10 cellular contexts compared by ENCODE assay signal in genomic region chr22:27868738-27869282, GRCh38. TPM values are rescaled to one million over a fixed set of nuclear protein-coding genes. Genes with fewer than 3 reads are reported as not detected.
DNase-seq lines count a peak whose midpoint lies in the region; ATAC-seq and TF ChIP-seq lines count a peak whose summit lies in the region.
"Had no signal": no experiment of that assay in that cellular context is flagged by ENCODE, and none has a peak within 500 bp of the region (broad histone marks: within the 10 kb centered on the region; RNA-seq: fewer than 3 reads in every experiment).

No MANE protein-coding gene starts in this region.

- H2AFZ ChIP-seq in MM.1S (ENCODE audit: low read length) = no peak overlapping the region
- H2AFZ ChIP-seq: parathyroid adenoma had no signal

- peaks cover 75% of the 10 kb centered on the region for H3K79me2 ChIP-seq in MM.1S (ENCODE audit: low read length)
- H3K79me2 ChIP-seq: parathyroid adenoma had no signal

- H3K9ac ChIP-seq in MM.1S (ENCODE audit: low read length) = no peak overlapping the region
- H3K9ac ChIP-seq: parathyroid adenoma had no signal

- H3K4me3 ChIP-seq in MM.1S (ENCODE audit: low read length) (no peak overlapping the region), ascending aorta (peak overlapping the region in 1 of 2 donors; percentile 23), lower lobe of right lung (no peak overlapping the region), testis (no peak overlapping the region), H7 (ENCODE audit: insufficient read depth, low read depth, low read length) (no peak overlapping the region)
- H3K4me3 ChIP-seq: upper lobe of left lung had no signal

- TF ChIP-seq POLR2A in testis (IDR thresholded peaks at IDR 0.05) = no peak

- H3K9me3 ChIP-seq in MM.1S (replicated peaks; ENCODE audit: insufficient read depth, low read length) (no peaks in the 10 kb centered on the region), ascending aorta (no peaks in the 10 kb centered on the region), lower lobe of right lung (no peaks in the 10 kb centered on the region), testis (no peaks in the 10 kb centered on the region)
- H3K9me3 ChIP-seq: upper lobe of left lung had no signal

- H3K36me3 ChIP-seq in MM.1S (replicated peaks; ENCODE audit: insufficient read depth, low read length) (peaks cover 5% of the 10 kb centered on the region; the same call in 1 of the 2 replicates), ascending aorta (peaks cover 8 to 24% of the 10 kb centered on the region in 2 donors), lower lobe of right lung (peaks cover 39% of the 10 kb centered on the region), testis (ENCODE audit: low read depth, missing control alignments) (no peaks in the 10 kb centered on the region), H7 (replicated peaks; ENCODE audit: control insufficient read depth, insufficient read depth, low read length) (peaks cover 3% of the 10 kb centered on the region)

- TF ChIP-seq CTCF in MM.1S (IDR thresholded peaks at IDR 0.05; ENCODE audit: low read length) (no peak), ascending aorta (IDR thresholded peaks at IDR 0.05) (no peak), lower lobe of right lung (IDR thresholded peaks at IDR 0.05) (no peak), testis (IDR thresholded peaks at IDR 0.05) (no peak), omental fat pad (IDR thresholded peaks at IDR 0.05) (no peak)

- H3K27ac ChIP-seq in MM.1S (ENCODE audit: low read length) (no peak overlapping the region), ascending aorta (peak overlapping the region; percentile 82 to 86), lower lobe of right lung (peak overlapping the region; percentile 27), testis (peak overlapping the region; percentile 95 to 96)
- H3K27ac ChIP-seq: parathyroid adenoma had no signal

- peaks cover 7% of the 10 kb centered on the region; the same call in 1 of the 2 replicates for H4K20me1 ChIP-seq in MM.1S (ENCODE audit: insufficient read depth, low read length)

- H3K4me1 ChIP-seq in MM.1S (ENCODE audit: low read length) (peaks cover 17% of the 10 kb centered on the region), ascending aorta (peaks cover 8 to 53% of the 10 kb centered on the region in 2 donors), lower lobe of right lung (peaks cover 38% of the 10 kb centered on the region), testis (peaks cover 57% of the 10 kb centered on the region)

- DNase-seq in MM.1S (no peak), ascending aorta (ENCODE audit: low spot score in 2 of 2) (no peak), lower lobe of right lung (no peak), testis (no peak), H7 (no peak), omental fat pad (ENCODE audit: low spot score) (no peak)
- DNase-seq: activated CD4-positive, alpha-beta T cell treated with anti-CD3 and anti-CD28 coated beads for 36 hours; upper lobe of left lung had no signal

- H3K27me3 ChIP-seq in MM.1S (replicated peaks; ENCODE audit: insufficient read depth, low read length) (no peaks in the 10 kb centered on the region), ascending aorta (no peaks in the 10 kb centered on the region), lower lobe of right lung (ENCODE audit: low read depth) (no peaks in the 10 kb centered on the region), testis (no peaks in the 10 kb centered on the region), H7 (ENCODE audit: control insufficient read depth, insufficient read depth, low read length) (no peaks in the 10 kb centered on the region)
- H3K27me3 ChIP-seq: upper lobe of left lung had no signal

- H3K4me2 ChIP-seq in MM.1S (ENCODE audit: low read depth, low read length) = 0 out of 2 replicates have a peak overlapping the region, but pooled peaks have one; percentile 8

- ATAC-seq in lower lobe of right lung (no peak), HG03565 (IDR thresholded peaks at IDR 0.05; ENCODE audit: unreplicated experiment) (no peak), omental fat pad (ENCODE audit: low FRiP score) (no peak)

- H3F3A ChIP-seq in MM.1S (ENCODE audit: insufficient read depth, low read length) = peaks cover 2% of the 10 kb centered on the region; the same call in 1 of the 2 replicates

- no peaks in the 10 kb centered on the region for H3K9me2 ChIP-seq in MM.1S (replicated peaks; ENCODE audit: insufficient read depth, low read length)

- WGBS in testis, 2 donors = 61 to 69% methylated on average over 6 of the region's 6 CpGs

- intact Hi-C loops in ascending aorta (cut with DNase I) (loop anchor here (5.0 to 10.0 kb wide), 2 partner anchors 57 to 974 kb away; no protein-coding TSS in a partner anchor), lower lobe of right lung (cut with DNase I) (no loop called here), testis (cut with DNase I; ENCODE audit: low total_unique reads) (no loop called here)

RNA-seq across cellular contexts. Expression of gene PITPNB, which starts 50.2 kb away (rescaled TPM):
- total RNA-seq in ascending aorta (42.1 TPM), lower lobe of right lung (58.6 TPM), testis (10 to 100 TPM; 39.9 to 49.4 TPM), omental fat pad (10 to 100 TPM; 49.2 to 95.0 (median 75.6) TPM)
- 41.9 TPM for polyA plus RNA-seq in testis (ENCODE audit: insufficient read depth, low read depth, low replicate concordance)
- 13.9 and 17.2 TPM in 2 replicates for total RNA-seq in H7 (2014; rRNA removed; shearing (Covaris generic))
